Comparison of ENCODE assay signal across 1 cellular context in genomic region chr13:46104868-46105267, GRCh38.
TF ChIP-seq lines count a peak whose summit lies in the region.

TSS of gene CPB2 (minus strand) at chr13:46105033. CDS start at chr13:46105009, 24 bp downstream.

TF ChIP-seq in HepG2, 621 proteins besides CTCF, POLR2A, EP300 and RAD21 (continued from another document and continues in another):
- no peak for TF ChIP-seq PBX3 (CRISPR knock-in tag; IDR thresholded peaks at IDR 0.05; ENCODE audit: borderline replicate concordance)
- TF ChIP-seq REXO4 (CRISPR knock-in tag; IDR thresholded peaks at IDR 0.05; ENCODE audit: borderline replicate concordance): no peak
- TF ChIP-seq ZNF616 (CRISPR knock-in tag; IDR thresholded peaks at IDR 0.05; ENCODE audit: low read depth): no peak
- TF ChIP-seq ZFX (CRISPR knock-in tag; IDR thresholded peaks at IDR 0.05; ENCODE audit: low read depth): no peak
- peak; percentile 74; the same call in 1 of the 2 replicates for TF ChIP-seq HDAC1 (CRISPR knock-in tag; IDR thresholded peaks at IDR 0.05)
- TF ChIP-seq ZBTB49 (CRISPR knock-in tag; IDR thresholded peaks at IDR 0.05; ENCODE audit: borderline replicate concordance): no peak
- TF ChIP-seq HMG20A (CRISPR knock-in tag; IDR thresholded peaks at IDR 0.05; ENCODE audit: borderline replicate concordance): no peak; the same call in 1 of the 2 replicates
- no peak for TF ChIP-seq KLF6 (CRISPR knock-in tag; IDR thresholded peaks at IDR 0.05)
- peak; percentile 26; the same call in 1 of the 2 replicates for TF ChIP-seq THAP11 (CRISPR knock-in tag; IDR thresholded peaks at IDR 0.05)
- TF ChIP-seq ZBTB3 (CRISPR knock-in tag; IDR thresholded peaks at IDR 0.05; ENCODE audit: borderline replicate concordance, low read depth): no peak
- TF ChIP-seq HNF1A (IDR thresholded peaks at IDR 0.05; ENCODE audit: low read depth): peak; percentile 97
- peak; percentile 98 for TF ChIP-seq HNF1A (CRISPR knock-in tag; IDR thresholded peaks at IDR 0.05; ENCODE audit: borderline replicate concordance)
- TF ChIP-seq ZNF337 (CRISPR knock-in tag; IDR thresholded peaks at IDR 0.05; ENCODE audit: borderline replicate concordance, low read depth): no peak
- TF ChIP-seq TFDP1 (CRISPR knock-in tag; IDR thresholded peaks at IDR 0.05; ENCODE audit: borderline replicate concordance): peak; percentile 54; the same call in 1 of the 2 replicates
- TF ChIP-seq FOXK1 (CRISPR knock-in tag; IDR thresholded peaks at IDR 0.05; ENCODE audit: borderline replicate concordance, low read depth): peak; percentile 44; the same call in 1 of the 2 replicates
- TF ChIP-seq FOXA1 (IDR thresholded peaks at IDR 0.05): no peak
- TF ChIP-seq FOXA1 (CRISPR knock-in tag; IDR thresholded peaks at IDR 0.05): peak; percentile 79
- 0 out of 2 replicates have a peak, but pooled peaks have one; percentile 54 for TF ChIP-seq TARDBP (CRISPR knock-in tag; IDR thresholded peaks at IDR 0.05)
- TF ChIP-seq, protein P1, sequence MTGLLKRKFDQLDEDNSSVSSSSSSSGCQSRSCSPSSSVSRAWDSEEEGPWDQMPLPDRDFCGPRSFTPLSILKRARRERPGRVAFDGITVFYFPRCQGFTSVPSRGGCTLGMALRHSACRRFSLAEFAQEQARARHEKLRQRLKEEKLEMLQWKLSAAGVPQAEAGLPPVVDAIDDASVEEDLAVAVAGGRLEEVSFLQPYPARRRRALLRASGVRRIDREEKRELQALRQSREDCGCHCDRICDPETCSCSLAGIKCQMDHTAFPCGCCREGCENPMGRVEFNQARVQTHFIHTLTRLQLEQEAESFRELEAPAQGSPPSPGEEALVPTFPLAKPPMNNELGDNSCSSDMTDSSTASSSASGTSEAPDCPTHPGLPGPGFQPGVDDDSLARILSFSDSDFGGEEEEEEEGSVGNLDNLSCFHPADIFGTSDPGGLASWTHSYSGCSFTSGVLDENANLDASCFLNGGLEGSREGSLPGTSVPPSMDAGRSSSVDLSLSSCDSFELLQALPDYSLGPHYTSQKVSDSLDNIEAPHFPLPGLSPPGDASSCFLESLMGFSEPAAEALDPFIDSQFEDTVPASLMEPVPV (CRISPR knock-in tag; IDR thresholded peaks at IDR 0.05): no peak
- TF ChIP-seq ZNF816 (CRISPR knock-in tag; IDR thresholded peaks at IDR 0.05; ENCODE audit: borderline replicate concordance): no peak
- TF ChIP-seq ZBED4 (CRISPR knock-in tag; IDR thresholded peaks at IDR 0.05; ENCODE audit: borderline replicate concordance): peak; percentile 70; the same call in 1 of the 2 replicates
- TF ChIP-seq CREM (IDR thresholded peaks at IDR 0.05): peak; percentile 61
- no peak for TF ChIP-seq CREM (CRISPR knock-in tag; IDR thresholded peaks at IDR 0.05)
- TF ChIP-seq ZNF496 (CRISPR knock-in tag; IDR thresholded peaks at IDR 0.05; ENCODE audit: insufficient replicate concordance): no peak
- TF ChIP-seq SMARCC2 (IDR thresholded peaks at IDR 0.05): no peak
- no peak for TF ChIP-seq ZNF552 (CRISPR knock-in tag; IDR thresholded peaks at IDR 0.05; ENCODE audit: borderline replicate concordance)
- no peak for TF ChIP-seq SAFB2 (CRISPR knock-in tag; IDR thresholded peaks at IDR 0.05; ENCODE audit: borderline replicate concordance, low read depth)
- peak; percentile 94 for TF ChIP-seq CEBPG (CRISPR knock-in tag; IDR thresholded peaks at IDR 0.05)
- TF ChIP-seq CBX1 (IDR thresholded peaks at IDR 0.05; ENCODE audit: low read depth): peak; percentile 75
- no peak for TF ChIP-seq ZNF138 (CRISPR knock-in tag; IDR thresholded peaks at IDR 0.05; ENCODE audit: low read depth)
- TF ChIP-seq ATRX (CRISPR knock-in tag; IDR thresholded peaks at IDR 0.05; ENCODE audit: borderline replicate concordance): no peak
- TF ChIP-seq YEATS4 (CRISPR knock-in tag; IDR thresholded peaks at IDR 0.05; ENCODE audit: borderline replicate concordance): peak; percentile 31; the same call in 1 of the 2 replicates
- no peak for TF ChIP-seq MBNL3 (CRISPR knock-in tag; conservative IDR thresholded peaks at IDR 0.05)
- TF ChIP-seq ZMYM4 (CRISPR knock-in tag; IDR thresholded peaks at IDR 0.05): peak; percentile 66
- TF ChIP-seq KLF11 (CRISPR knock-in tag; IDR thresholded peaks at IDR 0.05): no peak
- TF ChIP-seq, protein P2, sequence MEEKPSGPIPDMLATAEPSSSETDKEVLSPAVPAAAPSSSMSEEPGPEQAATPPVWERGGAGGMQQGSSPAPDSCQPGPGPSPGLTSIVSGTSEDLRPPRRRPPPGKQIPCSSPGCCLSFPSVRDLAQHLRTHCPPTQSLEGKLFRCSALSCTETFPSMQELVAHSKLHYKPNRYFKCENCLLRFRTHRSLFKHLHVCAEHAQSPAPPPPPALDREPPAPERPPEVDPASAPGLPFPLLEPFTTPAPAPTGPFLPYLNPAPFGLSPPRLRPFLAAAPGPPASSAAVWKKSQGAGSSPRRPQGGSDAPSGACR (CRISPR knock-in tag; IDR thresholded peaks at IDR 0.05): no peak
- no peak for TF ChIP-seq NAIF1 (CRISPR knock-in tag; IDR thresholded peaks at IDR 0.05; ENCODE audit: borderline replicate concordance)
- TF ChIP-seq SIX1 (CRISPR knock-in tag; IDR thresholded peaks at IDR 0.05; ENCODE audit: borderline replicate concordance): no peak
- TF ChIP-seq, protein P3, sequence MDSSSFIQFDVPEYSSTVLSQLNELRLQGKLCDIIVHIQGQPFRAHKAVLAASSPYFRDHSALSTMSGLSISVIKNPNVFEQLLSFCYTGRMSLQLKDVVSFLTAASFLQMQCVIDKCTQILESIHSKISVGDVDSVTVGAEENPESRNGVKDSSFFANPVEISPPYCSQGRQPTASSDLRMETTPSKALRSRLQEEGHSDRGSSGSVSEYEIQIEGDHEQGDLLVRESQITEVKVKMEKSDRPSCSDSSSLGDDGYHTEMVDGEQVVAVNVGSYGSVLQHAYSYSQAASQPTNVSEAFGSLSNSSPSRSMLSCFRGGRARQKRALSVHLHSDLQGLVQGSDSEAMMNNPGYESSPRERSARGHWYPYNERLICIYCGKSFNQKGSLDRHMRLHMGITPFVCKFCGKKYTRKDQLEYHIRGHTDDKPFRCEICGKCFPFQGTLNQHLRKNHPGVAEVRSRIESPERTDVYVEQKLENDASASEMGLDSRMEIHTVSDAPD (CRISPR knock-in tag; IDR thresholded peaks at IDR 0.05): no peak; the same call in 1 of the 2 replicates
- TF ChIP-seq ZNF281 (CRISPR knock-in tag; IDR thresholded peaks at IDR 0.05; ENCODE audit: borderline replicate concordance): no peak
- no peak for TF ChIP-seq ZNF251 (CRISPR knock-in tag; IDR thresholded peaks at IDR 0.05)
